8 cellular contexts compared by ENCODE assay signal in genomic region chr20:8399963-8400362, GRCh38.
DNase-seq lines count a peak whose midpoint lies in the region; ATAC-seq and TF ChIP-seq lines count a peak whose summit lies in the region.

No MANE protein-coding gene starts in this region.

- peaks cover 35% of the 10 kb centered on the region for H3K4me1 ChIP-seq in DND-41 (ENCODE audit: insufficient read depth, low read length)

- TF ChIP-seq CTCF in DND-41 (IDR thresholded peaks at IDR 0.05; ENCODE audit: borderline replicate concordance, extremely low read depth, low read length, poor library complexity, severe bottlenecking), result no peak

- DNase-seq in DND-41, result peak; percentile 26
- DNase-seq in T-helper 2 cell treated with Interferon-gamma antibody and Interleukin-4, amounts not matched to agents 5 μg/mL and 100 μg/mL, for 36 hours (ENCODE audit: low spot score), result peak; percentile 18
- DNase-seq in OCI-M2 (lab: John Stamatoyannopoulos, UW; ENCODE audit: unreplicated experiment), result no peak
- no peak for DNase-seq in activated gamma-delta T cell (lab: John Stamatoyannopoulos, UW)
- no peak for DNase-seq in amniotic stem cell (lab: John Stamatoyannopoulos, UW)
- no peak for DNase-seq in activated CD4-positive, alpha-beta T cell treated with anti-CD3 and anti-CD28 coated beads, Interleukin-2, amount 50 U/mL, for 48 hours

- no peaks in the 10 kb centered on the region for H3K9me3 ChIP-seq in DND-41 (ENCODE audit: insufficient read depth, low read length, severe bottlenecking)

- peak overlapping the region; percentile 35 for H3K4me3 Mint-ChIP-seq in T-helper 2 cell treated with Interferon-gamma antibody and Interleukin-4, amounts not matched to agents 5 μg/mL and 100 μg/mL, for 36 hours

- H2AFZ ChIP-seq in DND-41 (ENCODE audit: low read depth, low read length), result 0 out of 2 replicates have a peak overlapping the region, but pooled peaks have one; percentile 21

- peak overlapping the region; percentile 65 for H3K4me2 ChIP-seq in DND-41 (ENCODE audit: insufficient read depth, low read length)

- peaks cover 43% of the 10 kb centered on the region for H3K79me2 ChIP-seq in DND-41 (ENCODE audit: insufficient read depth, low read length)

- peaks cover 14% of the 10 kb centered on the region for H3K27me3 Mint-ChIP-seq in T-helper 2 cell treated with Interferon-gamma antibody and Interleukin-4, amounts not matched to agents 5 μg/mL and 100 μg/mL, for 36 hours (ENCODE audit: low read depth)

- H4K20me1 ChIP-seq in DND-41 (ENCODE audit: insufficient read depth, low read length), result 0 out of 2 replicates have a peak, but pooled peaks cover 2% of the 10 kb centered on the region

- ATAC-seq in DND-41 (ENCODE audit: insufficient read depth, low read depth), result peak; percentile 98
- ATAC-seq in GM19438 (IDR thresholded peaks at IDR 0.05; ENCODE audit: low read depth, unreplicated experiment), result peak; percentile 98
- ATAC-seq in HG03139 (IDR thresholded peaks at IDR 0.05; ENCODE audit: unreplicated experiment), result peak; percentile 99

- H3K27ac ChIP-seq in DND-41 (ENCODE audit: low read length), result peak overlapping the region; percentile 79

- H3K9ac ChIP-seq in DND-41 (ENCODE audit: low read depth, low read length), result peak overlapping the region; percentile 36

- no peaks in the 10 kb centered on the region for H3K36me3 ChIP-seq in DND-41 (ENCODE audit: insufficient read depth, low read length)

- peak overlapping the region in 1 of 2 experiments; percentile 44; a peak in 1 of 4 replicates for H3K4me3 ChIP-seq in DND-41 (ENCODE audit: low read depth in 1 of 2, low read length in 2 of 2)

- peak overlapping the region; percentile 50 for H3K27ac Mint-ChIP-seq in T-helper 2 cell treated with Interferon-gamma antibody and Interleukin-4, amounts not matched to agents 5 μg/mL and 100 μg/mL, for 36 hours

- no peaks in the 10 kb centered on the region for H3K9me3 Mint-ChIP-seq in T-helper 2 cell treated with Interferon-gamma antibody and Interleukin-4, amounts not matched to agents 5 μg/mL and 100 μg/mL, for 36 hours

- peaks cover 13% of the 10 kb centered on the region for H3K4me1 Mint-ChIP-seq in T-helper 2 cell treated with Interferon-gamma antibody and Interleukin-4, amounts not matched to agents 5 μg/mL and 100 μg/mL, for 36 hours (ENCODE audit: low read depth)

- no peaks in the 10 kb centered on the region for H3K27me3 ChIP-seq in DND-41 (ENCODE audit: insufficient read depth, low read length, poor library complexity)

- H3K36me3 Mint-ChIP-seq in T-helper 2 cell treated with Interferon-gamma antibody and Interleukin-4, amounts not matched to agents 5 μg/mL and 100 μg/mL, for 36 hours (ENCODE audit: low read depth), result no peaks in the 10 kb centered on the region

Comparison
In these comparisons a context has a peak if more than half of its experiments do, and no peak if none do; other contexts are left out.
1. DNase-seq: peak in DND-41 (single experiment) and T-helper 2 cell treated with Interferon-gamma antibody and Interleukin-4, amounts not matched to agents 5 μg/mL and 100 μg/mL, for 36 hours (single experiment); none in OCI-M2 (single experiment), activated gamma-delta T cell (single experiment), amniotic stem cell (single experiment) and activated CD4-positive, alpha-beta T cell treated with anti-CD3 and anti-CD28 coated beads, Interleukin-2, amount 50 U/mL, for 48 hours (0 of 2).
2. Peak in every context shown above with its lines, with median percentiles within 50 percentile points of each other: ATAC-seq.